In the genomic region with DNA sequence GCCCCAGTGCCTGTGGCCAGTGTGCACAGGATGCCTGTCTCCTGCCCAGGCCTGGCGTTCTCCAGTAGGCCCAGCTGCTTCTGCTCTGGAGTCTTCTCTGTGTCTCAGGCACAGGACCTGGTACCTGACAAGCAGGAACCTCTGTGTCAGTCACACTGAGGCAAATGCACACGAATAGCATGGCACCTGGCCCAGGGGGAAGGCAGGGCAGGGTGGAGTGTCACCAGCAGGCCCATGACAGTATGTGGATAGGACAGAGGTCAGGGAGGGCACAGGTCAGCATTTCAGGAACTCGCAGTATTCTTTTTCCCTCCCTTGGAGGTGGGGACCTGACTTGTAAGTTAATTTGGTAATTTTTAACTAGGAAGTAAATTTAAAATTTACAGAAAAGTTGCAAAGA, we compare ENCODE assay signal across 1 cellular context.
TF ChIP-seq lines count a peak whose summit lies in the region.

No MANE protein-coding gene starts in this region.

TF ChIP-seq in SK-N-SH, 30 proteins besides CTCF, POLR2A, EP300 and RAD21:
- TF ChIP-seq CHD2 (IDR thresholded peaks at IDR 0.05; ENCODE audit: low read length, partially characterized antibody), result no peak
- TF ChIP-seq NRF1 (IDR thresholded peaks at IDR 0.05; ENCODE audit: low read depth, low read length), result no peak
- TF ChIP-seq POLR2AphosphoS5 (IDR thresholded peaks at IDR 0.05; ENCODE audit: low read depth, low read length), result no peak
- no peak for TF ChIP-seq RCOR1 (IDR thresholded peaks at IDR 0.05; ENCODE audit: low read length)
- TF ChIP-seq, protein P1, sequence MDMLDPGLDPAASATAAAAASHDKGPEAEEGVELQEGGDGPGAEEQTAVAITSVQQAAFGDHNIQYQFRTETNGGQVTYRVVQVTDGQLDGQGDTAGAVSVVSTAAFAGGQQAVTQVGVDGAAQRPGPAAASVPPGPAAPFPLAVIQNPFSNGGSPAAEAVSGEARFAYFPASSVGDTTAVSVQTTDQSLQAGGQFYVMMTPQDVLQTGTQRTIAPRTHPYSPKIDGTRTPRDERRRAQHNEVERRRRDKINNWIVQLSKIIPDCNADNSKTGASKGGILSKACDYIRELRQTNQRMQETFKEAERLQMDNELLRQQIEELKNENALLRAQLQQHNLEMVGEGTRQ (IDR thresholded peaks at IDR 0.05; ENCODE audit: borderline replicate concordance, low read depth, low read length), result no peak
- TF ChIP-seq ELF1 (IDR thresholded peaks at IDR 0.05), result no peak
- no peak for TF ChIP-seq TAF1 (IDR thresholded peaks at IDR 0.05; ENCODE audit: borderline replicate concordance, low read depth, low read length)
- no peak for TF ChIP-seq TEAD4 (IDR thresholded peaks at IDR 0.05; ENCODE audit: borderline replicate concordance, insufficient read depth)
- no peak for TF ChIP-seq RXRA (IDR thresholded peaks at IDR 0.05; ENCODE audit: borderline replicate concordance, low read depth)
- no peak for TF ChIP-seq NFIC (IDR thresholded peaks at IDR 0.05; ENCODE audit: borderline replicate concordance)
- no peak for TF ChIP-seq MXI1 (IDR thresholded peaks at IDR 0.05; ENCODE audit: low read depth, low read length)
- no peak for TF ChIP-seq EZH2phosphoT487 (IDR thresholded peaks at IDR 0.05; ENCODE audit: borderline replicate concordance, low read depth)
- no peak for TF ChIP-seq FOXM1 (IDR thresholded peaks at IDR 0.05; ENCODE audit: low read depth)
- TF ChIP-seq, protein P2, sequence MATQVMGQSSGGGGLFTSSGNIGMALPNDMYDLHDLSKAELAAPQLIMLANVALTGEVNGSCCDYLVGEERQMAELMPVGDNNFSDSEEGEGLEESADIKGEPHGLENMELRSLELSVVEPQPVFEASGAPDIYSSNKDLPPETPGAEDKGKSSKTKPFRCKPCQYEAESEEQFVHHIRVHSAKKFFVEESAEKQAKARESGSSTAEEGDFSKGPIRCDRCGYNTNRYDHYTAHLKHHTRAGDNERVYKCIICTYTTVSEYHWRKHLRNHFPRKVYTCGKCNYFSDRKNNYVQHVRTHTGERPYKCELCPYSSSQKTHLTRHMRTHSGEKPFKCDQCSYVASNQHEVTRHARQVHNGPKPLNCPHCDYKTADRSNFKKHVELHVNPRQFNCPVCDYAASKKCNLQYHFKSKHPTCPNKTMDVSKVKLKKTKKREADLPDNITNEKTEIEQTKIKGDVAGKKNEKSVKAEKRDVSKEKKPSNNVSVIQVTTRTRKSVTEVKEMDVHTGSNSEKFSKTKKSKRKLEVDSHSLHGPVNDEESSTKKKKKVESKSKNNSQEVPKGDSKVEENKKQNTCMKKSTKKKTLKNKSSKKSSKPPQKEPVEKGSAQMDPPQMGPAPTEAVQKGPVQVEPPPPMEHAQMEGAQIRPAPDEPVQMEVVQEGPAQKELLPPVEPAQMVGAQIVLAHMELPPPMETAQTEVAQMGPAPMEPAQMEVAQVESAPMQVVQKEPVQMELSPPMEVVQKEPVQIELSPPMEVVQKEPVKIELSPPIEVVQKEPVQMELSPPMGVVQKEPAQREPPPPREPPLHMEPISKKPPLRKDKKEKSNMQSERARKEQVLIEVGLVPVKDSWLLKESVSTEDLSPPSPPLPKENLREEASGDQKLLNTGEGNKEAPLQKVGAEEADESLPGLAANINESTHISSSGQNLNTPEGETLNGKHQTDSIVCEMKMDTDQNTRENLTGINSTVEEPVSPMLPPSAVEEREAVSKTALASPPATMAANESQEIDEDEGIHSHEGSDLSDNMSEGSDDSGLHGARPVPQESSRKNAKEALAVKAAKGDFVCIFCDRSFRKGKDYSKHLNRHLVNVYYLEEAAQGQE (IDR thresholded peaks at IDR 0.05; ENCODE audit: low read depth, low read length), result no peak
- TF ChIP-seq GABPA (IDR thresholded peaks at IDR 0.05; ENCODE audit: low read depth), result no peak
- TF ChIP-seq SMC3 (IDR thresholded peaks at IDR 0.05; ENCODE audit: low read depth, low read length), result no peak
- no peak for TF ChIP-seq RFX5 (IDR thresholded peaks at IDR 0.05; ENCODE audit: low read length)
- TF ChIP-seq YY1 (IDR thresholded peaks at IDR 0.05; ENCODE audit: low read depth), result no peak
TF ChIP-seq in SK-N-SH: peak in this region for 0.
